ENCODE assay signal across 13 cellular contexts in genomic region chr10:101828734-101829551, GRCh38. TPM values are rescaled to one million over a fixed set of nuclear protein-coding genes. Genes with fewer than 3 reads are reported as not detected.
DNase-seq lines count a peak whose midpoint lies in the region; ATAC-seq and TF ChIP-seq lines count a peak whose summit lies in the region.
"Had no signal": no experiment of that assay in that cellular context is flagged by ENCODE, and none has a peak within 500 bp of the region (broad histone marks: within the 10 kb centered on the region; RNA-seq: fewer than 3 reads in every experiment).

No MANE protein-coding gene starts in this region.

- no peak for ATAC-seq in CD4-positive, CD25-positive, alpha-beta regulatory T cell (ENCODE audit: low read depth in 2 of 2)
- no peak for ATAC-seq in activated CD4-positive, CD25-positive, alpha-beta regulatory T cell treated with anti-CD3 and anti-CD28 coated beads, Interleukin-2, amount 50 U/mL, for 24 hours
- no peak for ATAC-seq in left lobe of liver

- no peak overlapping the region for H3K4me3 ChIP-seq in CD4-positive, CD25-positive, alpha-beta regulatory T cell (ENCODE audit: low read depth, low read length)
- peak overlapping the region; percentile 48 for H3K4me3 ChIP-seq in OCI-LY1 (ENCODE audit: low read depth, low read length, poor library complexity, severe bottlenecking)
- peak overlapping the region; percentile 63 for H3K4me3 ChIP-seq in left ventricle myocardium inferior

- H4K20me1 ChIP-seq in OCI-LY1 (ENCODE audit: insufficient read depth, low read length): no peaks in the 10 kb centered on the region

- H3K79me2 ChIP-seq in OCI-LY1 (ENCODE audit: insufficient read depth, low read length): no peaks in the 10 kb centered on the region

- H3K4me1 Mint-ChIP-seq in CD4-positive, CD25-positive, alpha-beta regulatory T cell: peaks cover 0 to 63% (median 20%) of the 10 kb centered on the region in 4 donors

- peak overlapping the region; percentile 95 for H3K27ac ChIP-seq in CD4-positive, CD25-positive, alpha-beta regulatory T cell (ENCODE audit: insufficient read depth, low read length, poor library complexity, severe bottlenecking)
- H3K27ac ChIP-seq in OCI-LY1 (ENCODE audit: low read depth, low read length, poor library complexity, severe bottlenecking): peak overlapping the region; percentile 49
- peak overlapping the region; percentile 38 for H3K27ac ChIP-seq in left ventricle myocardium inferior (replicated peaks)
- H3K27ac ChIP-seq: WERI-Rb-1 had no signal

- no peak for DNase-seq in CD4-positive, CD25-positive, alpha-beta regulatory T cell
- DNase-seq in left ventricle myocardium inferior: peak; percentile 27
- DNase-seq in retina: peak; percentile 62
- no peak for DNase-seq in left lobe of liver (ENCODE audit: low spot score)
- DNase-seq in activated CD4-positive, CD25-positive, alpha-beta regulatory T cell treated with anti-CD3 and anti-CD28 coated beads, Interleukin-2, amount 50 U/mL, for 72 hours: no peak
- DNase-seq in NCI-H1436 treated with DMSO at 0.1 percent for 48 hours (lab: John Stamatoyannopoulos, UW): no peak
- DNase-seq: WERI-Rb-1 had no signal

- no peaks in the 10 kb centered on the region for H3K36me3 Mint-ChIP-seq in CD4-positive, CD25-positive, alpha-beta regulatory T cell
- H3K36me3 Mint-ChIP-seq: activated naive CD4-positive, alpha-beta T cell treated with anti-CD3 and anti-CD28 coated beads, Interleukin-2, amount 50 U/mL, for 24 hours had no signal

- no peak overlapping the region for H3K27ac Mint-ChIP-seq in CD4-positive, CD25-positive, alpha-beta regulatory T cell

- no peaks in the 10 kb centered on the region for H3K9me2 ChIP-seq in OCI-LY1 (ENCODE audit: low read depth, low read length)

- H3K4me3 Mint-ChIP-seq in CD4-positive, CD25-positive, alpha-beta regulatory T cell: peak overlapping the region in 1 of 4 donors; percentile 86

- no peaks in the 10 kb centered on the region for H3K9me3 ChIP-seq in CD4-positive, CD25-positive, alpha-beta regulatory T cell (ENCODE audit: control insufficient read depth in 2 of 2, low read length in 2 of 2)
- H3K9me3 ChIP-seq in OCI-LY1 (ENCODE audit: low read length) (no peaks in the 10 kb centered on the region), left ventricle myocardium inferior (replicated peaks) (no peaks in the 10 kb centered on the region)

- H3K9ac ChIP-seq in OCI-LY1 (ENCODE audit: low read length): peak overlapping the region; percentile 41; the same call in 1 of the 2 replicates

- peaks cover 35% of the 10 kb centered on the region for H3K4me1 ChIP-seq in CD4-positive, CD25-positive, alpha-beta regulatory T cell (ENCODE audit: control insufficient read depth, insufficient read depth, low read length, poor library complexity, severe bottlenecking)
- peaks cover 25% of the 10 kb centered on the region for H3K4me1 ChIP-seq in OCI-LY1 (ENCODE audit: insufficient read depth, low read length, severe bottlenecking)
- peaks cover 45% of the 10 kb centered on the region for H3K4me1 ChIP-seq in left ventricle myocardium inferior

- H3K36me3 ChIP-seq in CD4-positive, CD25-positive, alpha-beta regulatory T cell (ENCODE audit: control insufficient read depth, insufficient read depth, low read length): no peaks in the 10 kb centered on the region
- H3K36me3 ChIP-seq in OCI-LY1 (ENCODE audit: insufficient read depth, low read length) (no peaks in the 10 kb centered on the region), left ventricle myocardium inferior (peaks cover 31% of the 10 kb centered on the region)
- H3K36me3 ChIP-seq: WERI-Rb-1 had no signal

- H3K27me3 ChIP-seq in CD4-positive, CD25-positive, alpha-beta regulatory T cell (ENCODE audit: control insufficient read depth, insufficient read depth, low read length): no peaks in the 10 kb centered on the region
- H3K27me3 ChIP-seq in OCI-LY1 (ENCODE audit: insufficient read depth, low read length) (no peaks in the 10 kb centered on the region), left ventricle myocardium inferior (ENCODE audit: low read depth) (no peaks in the 10 kb centered on the region)

- no peak overlapping the region for H2AFZ ChIP-seq in OCI-LY1 (ENCODE audit: low read length)

- H3K27me3 Mint-ChIP-seq in CD4-positive, CD25-positive, alpha-beta regulatory T cell: peaks cover 7% of the 10 kb centered on the region
- H3K27me3 Mint-ChIP-seq: activated naive CD4-positive, alpha-beta T cell treated with anti-CD3 and anti-CD28 coated beads, Interleukin-2, amount 50 U/mL, for 24 hours had no signal

- intact Hi-C loops in left ventricle myocardium inferior (cut with micrococcal nuclease): no loop called here

- H3F3A ChIP-seq in OCI-LY1 (ENCODE audit: insufficient read depth, low read length): 0 out of 2 replicates have a peak, but pooled peaks cover 4% of the 10 kb centered on the region

- TF ChIP-seq CTCF in OCI-LY1 (IDR thresholded peaks at IDR 0.05; ENCODE audit: low read length) (no peak), left ventricle myocardium inferior (IDR thresholded peaks at IDR 0.05; ENCODE audit: borderline replicate concordance) (no peak)

- H3K4me2 ChIP-seq in OCI-LY1 (ENCODE audit: low read length): peak overlapping the region; percentile 65; the same call in 1 of the 2 replicates

- peaks cover 0 to 3% (median 0%) of the 10 kb centered on the region in 7 donors for H3K9me3 Mint-ChIP-seq in CD4-positive, CD25-positive, alpha-beta regulatory T cell
- H3K9me3 Mint-ChIP-seq: activated naive CD4-positive, alpha-beta T cell treated with anti-CD3 and anti-CD28 coated beads, Interleukin-2, amount 50 U/mL, for 24 hours had no signal

RNA-seq across cellular contexts. Expression of gene OGA, which starts 10.7 kb away (rescaled TPM):
- total RNA-seq in CD4-positive, CD25-positive, alpha-beta regulatory T cell: 442 TPM
- 10 to 100 TPM; 36.7 to 42.2 (median 41.3) TPM for polyA plus RNA-seq in CD4-positive, CD25-positive, alpha-beta regulatory T cell
- total RNA-seq in left ventricle myocardium inferior: 96.3 TPM
- 32.8 TPM for total RNA-seq in left lobe of liver

RNA-seq across cellular contexts. Expression of gene KCNIP2, which starts 14.7 kb away (rescaled TPM):
- total RNA-seq in CD4-positive, CD25-positive, alpha-beta regulatory T cell: 1.6 TPM
- polyA plus RNA-seq in CD4-positive, CD25-positive, alpha-beta regulatory T cell: under 1 TPM in 1 of 4 donors, not detected in 3; 0.08 TPM
- 29.2 TPM for total RNA-seq in left ventricle myocardium inferior
- total RNA-seq in left lobe of liver: 1.4 TPM

RNA-seq across cellular contexts. Expression of gene NPM3, which starts 45.7 kb away (rescaled TPM):
- total RNA-seq in CD4-positive, CD25-positive, alpha-beta regulatory T cell: 7.3 TPM
- 1 to 10 TPM; 3.1 to 4.5 (median 3.1) TPM for polyA plus RNA-seq in CD4-positive, CD25-positive, alpha-beta regulatory T cell
- total RNA-seq in left ventricle myocardium inferior (7.9 TPM), left lobe of liver (7.2 TPM)

RNA-seq across cellular contexts. Expression of gene FGF8, which starts 53.0 kb away (rescaled TPM):
- not detected for total RNA-seq in CD4-positive, CD25-positive, alpha-beta regulatory T cell
- not detected for polyA plus RNA-seq in CD4-positive, CD25-positive, alpha-beta regulatory T cell
- total RNA-seq in left ventricle myocardium inferior (not detected), left lobe of liver (not detected)
- total RNA-seq: RPMI7951 had no signal
- polyA plus RNA-seq: endothelial cell of umbilical vein, liver had no signal

Comparison
In these comparisons a context has a peak if more than half of its experiments do, and no peak if none do; other contexts are left out.
1. DNase-seq: peak in left ventricle myocardium inferior (single experiment) and retina (single experiment); none in CD4-positive, CD25-positive, alpha-beta regulatory T cell (0 of 3), left lobe of liver (single experiment), activated CD4-positive, CD25-positive, alpha-beta regulatory T cell treated with anti-CD3 and anti-CD28 coated beads, Interleukin-2, amount 50 U/mL, for 72 hours (single experiment) and NCI-H1436 treated with DMSO at 0.1 percent for 48 hours (single experiment).
2. H3K27ac ChIP-seq: peak in every context shown above with its lines; median percentile 95 in CD4-positive, CD25-positive, alpha-beta regulatory T cell; 49 in OCI-LY1; 38 in left ventricle myocardium inferior.
3. RNA of gene KCNIP2, which starts 14.7 kb away (total RNA-seq): 29.2 TPM in left ventricle myocardium inferior (single experiment); 1.6 TPM in CD4-positive, CD25-positive, alpha-beta regulatory T cell (single experiment) and 1.4 TPM in left lobe of liver (single experiment); every median in the first group is over 10 times any median in the second.